1 cellular context compared by ENCODE assay signal in the genomic region with DNA sequence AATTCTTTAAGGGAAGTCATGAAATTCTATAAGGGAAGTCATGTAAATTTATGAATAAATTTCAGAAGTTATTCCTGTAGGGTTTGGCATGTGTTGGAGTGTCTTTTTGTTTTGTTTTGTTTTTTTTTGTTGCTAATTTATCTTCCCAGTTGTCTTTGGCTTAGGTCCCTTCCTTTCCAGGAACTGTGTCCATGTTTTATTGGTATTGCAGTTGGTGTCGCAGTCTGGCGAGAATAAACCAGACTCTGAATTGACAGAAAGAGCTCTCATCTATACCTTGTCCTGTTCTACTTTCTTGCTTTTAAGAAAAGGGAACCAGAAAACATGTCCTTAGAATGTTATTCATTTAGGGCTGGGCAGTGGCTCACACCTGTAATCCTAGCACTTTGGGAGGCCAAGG.
TF ChIP-seq lines count a peak whose summit lies in the region.

No MANE protein-coding gene starts in this region.

TF ChIP-seq in HepG2, 621 proteins besides CTCF, POLR2A, EP300 and RAD21:
- TF ChIP-seq CHD4 (IDR thresholded peaks at IDR 0.05; ENCODE audit: borderline replicate concordance, low read length) (no peak), ZNF879 (CRISPR knock-in tag; IDR thresholded peaks at IDR 0.05) (no peak), BHLHE40 (IDR thresholded peaks at IDR 0.05; ENCODE audit: low read length) (no peak), ZNF333 (CRISPR knock-in tag; IDR thresholded peaks at IDR 0.05; ENCODE audit: borderline replicate concordance) (no peak), KDM2A (CRISPR knock-in tag; IDR thresholded peaks at IDR 0.05; ENCODE audit: borderline replicate concordance, low read depth) (no peak), LCORL (IDR thresholded peaks at IDR 0.05) (no peak), LCORL (CRISPR knock-in tag; IDR thresholded peaks at IDR 0.05) (no peak), XRCC5 (optimal IDR thresholded peaks at IDR 0.05; ENCODE audit: low read length) (no peak), PTBP1 (IDR thresholded peaks at IDR 0.05; ENCODE audit: low read depth, low read length, poor library complexity, severe bottlenecking) (no peak), GZF1 (CRISPR knock-in tag; IDR thresholded peaks at IDR 0.05) (no peak), ZNF768 (CRISPR knock-in tag; IDR thresholded peaks at IDR 0.05) (no peak), PCBP2 (optimal IDR thresholded peaks at IDR 0.05; ENCODE audit: low read depth, low read length, poor library complexity, severe bottlenecking) (no peak), SMC3 (IDR thresholded peaks at IDR 0.05; ENCODE audit: low read length) (no peak), ZNF441 (CRISPR knock-in tag; IDR thresholded peaks at IDR 0.05; ENCODE audit: borderline replicate concordance) (no peak)
- TF ChIP-seq, protein P1, sequence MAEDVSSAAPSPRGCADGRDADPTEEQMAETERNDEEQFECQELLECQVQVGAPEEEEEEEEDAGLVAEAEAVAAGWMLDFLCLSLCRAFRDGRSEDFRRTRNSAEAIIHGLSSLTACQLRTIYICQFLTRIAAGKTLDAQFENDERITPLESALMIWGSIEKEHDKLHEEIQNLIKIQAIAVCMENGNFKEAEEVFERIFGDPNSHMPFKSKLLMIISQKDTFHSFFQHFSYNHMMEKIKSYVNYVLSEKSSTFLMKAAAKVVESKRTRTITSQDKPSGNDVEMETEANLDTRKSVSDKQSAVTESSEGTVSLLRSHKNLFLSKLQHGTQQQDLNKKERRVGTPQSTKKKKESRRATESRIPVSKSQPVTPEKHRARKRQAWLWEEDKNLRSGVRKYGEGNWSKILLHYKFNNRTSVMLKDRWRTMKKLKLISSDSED (CRISPR knock-in tag; IDR thresholded peaks at IDR 0.05) = no peak
- TF ChIP-seq, protein P2, sequence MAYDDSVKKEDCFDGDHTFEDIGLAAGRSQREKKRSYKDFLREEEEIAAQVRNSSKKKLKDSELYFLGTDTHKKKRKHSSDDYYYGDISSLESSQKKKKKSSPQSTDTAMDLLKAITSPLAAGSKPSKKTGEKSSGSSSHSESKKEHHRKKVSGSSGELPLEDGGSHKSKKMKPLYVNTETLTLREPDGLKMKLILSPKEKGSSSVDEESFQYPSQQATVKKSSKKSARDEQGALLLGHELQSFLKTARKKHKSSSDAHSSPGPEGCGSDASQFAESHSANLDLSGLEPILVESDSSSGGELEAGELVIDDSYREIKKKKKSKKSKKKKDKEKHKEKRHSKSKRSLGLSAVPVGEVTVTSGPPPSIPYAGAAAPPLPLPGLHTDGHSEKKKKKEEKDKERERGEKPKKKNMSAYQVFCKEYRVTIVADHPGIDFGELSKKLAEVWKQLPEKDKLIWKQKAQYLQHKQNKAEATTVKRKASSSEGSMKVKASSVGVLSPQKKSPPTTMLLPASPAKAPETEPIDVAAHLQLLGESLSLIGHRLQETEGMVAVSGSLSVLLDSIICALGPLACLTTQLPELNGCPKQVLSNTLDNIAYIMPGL (CRISPR knock-in tag; IDR thresholded peaks at IDR 0.05; ENCODE audit: borderline replicate concordance in 1 of 2, low read depth in 1 of 2) = no peak
- TF ChIP-seq, protein P3, sequence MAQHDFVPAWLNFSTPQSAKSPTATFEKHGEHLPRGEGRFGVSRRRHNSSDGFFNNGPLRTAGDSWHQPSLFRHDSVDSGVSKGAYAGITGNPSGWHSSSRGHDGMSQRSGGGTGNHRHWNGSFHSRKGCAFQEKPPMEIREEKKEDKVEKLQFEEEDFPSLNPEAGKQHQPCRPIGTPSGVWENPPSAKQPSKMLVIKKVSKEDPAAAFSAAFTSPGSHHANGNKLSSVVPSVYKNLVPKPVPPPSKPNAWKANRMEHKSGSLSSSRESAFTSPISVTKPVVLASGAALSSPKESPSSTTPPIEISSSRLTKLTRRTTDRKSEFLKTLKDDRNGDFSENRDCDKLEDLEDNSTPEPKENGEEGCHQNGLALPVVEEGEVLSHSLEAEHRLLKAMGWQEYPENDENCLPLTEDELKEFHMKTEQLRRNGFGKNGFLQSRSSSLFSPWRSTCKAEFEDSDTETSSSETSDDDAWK (CRISPR knock-in tag; IDR thresholded peaks at IDR 0.05) = no peak
- TF ChIP-seq, protein P4, sequence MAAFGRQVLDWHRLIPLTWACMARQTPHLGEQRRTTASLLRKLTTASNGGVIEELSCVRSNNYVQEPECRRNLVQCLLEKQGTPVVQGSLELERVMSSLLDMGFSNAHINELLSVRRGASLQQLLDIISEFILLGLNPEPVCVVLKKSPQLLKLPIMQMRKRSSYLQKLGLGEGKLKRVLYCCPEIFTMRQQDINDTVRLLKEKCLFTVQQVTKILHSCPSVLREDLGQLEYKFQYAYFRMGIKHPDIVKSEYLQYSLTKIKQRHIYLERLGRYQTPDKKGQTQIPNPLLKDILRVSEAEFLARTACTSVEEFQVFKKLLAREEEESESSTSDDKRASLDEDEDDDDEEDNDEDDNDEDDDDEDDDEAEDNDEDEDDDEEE (CRISPR knock-in tag; IDR thresholded peaks at IDR 0.05) = no peak
